In genomic region chr1:143904622-143904979, GRCh38 we compare ENCODE assay signal across 8 cellular contexts.
DNase-seq lines count a peak whose midpoint lies in the region; ATAC-seq and TF ChIP-seq lines count a peak whose summit lies in the region.
"Not testable (repeated sequence)": the region's sequence is repeated elsewhere in the genome, so short reads cannot be mapped to it uniquely, and the experiment has no call there.

No MANE protein-coding gene starts in this region.

- TF ChIP-seq POLR2A in body of pancreas (IDR thresholded peaks at IDR 0.05), result peak in 1 of 3 donors; percentile 1
- not testable (repeated sequence) for TF ChIP-seq POLR2A in esophagus muscularis mucosa (IDR thresholded peaks at IDR 0.05; ENCODE audit: low read depth)

- peak; percentile 53 for ATAC-seq in HG02678 (IDR thresholded peaks at IDR 0.05; ENCODE audit: unreplicated experiment)
- peak; percentile 98 for ATAC-seq in body of pancreas
- ATAC-seq in omental fat pad (ENCODE audit: low FRiP score), result peak; percentile 93

- H3K36me3 ChIP-seq in BE2C; body of pancreas (replicated peaks in 1 of 2; ENCODE audit: insufficient read depth in 1 of 2, low read depth in 2 of 2); esophagus muscularis mucosa; iPS-18a (ENCODE audit: control insufficient read depth, low read depth, low read length); subcutaneous abdominal adipose tissue (ENCODE audit: control insufficient read depth in 5 of 5, insufficient read depth in 5 of 5, low read length in 5 of 5): not testable (repeated sequence)

- H3K9ac ChIP-seq in iPS-18a (ENCODE audit: low read length); subcutaneous abdominal adipose tissue (ENCODE audit: low read length in 5 of 5): not testable (repeated sequence)

- intact Hi-C loops in body of pancreas (cut with DNase I); esophagus muscularis mucosa (cut with DNase I): not testable (repeated sequence)

- H3K4me1 ChIP-seq in BE2C; body of pancreas; esophagus muscularis mucosa; iPS-18a (ENCODE audit: control insufficient read depth, low read depth, low read length); subcutaneous abdominal adipose tissue (ENCODE audit: control insufficient read depth in 5 of 5, insufficient read depth in 5 of 5, low read length in 5 of 5): not testable (repeated sequence)

- not testable (repeated sequence) for H3K27me3 ChIP-seq in BE2C; body of pancreas; esophagus muscularis mucosa; iPS-18a (ENCODE audit: control insufficient read depth, insufficient read depth, low read length); subcutaneous abdominal adipose tissue (ENCODE audit: control insufficient read depth in 5 of 5, insufficient read depth in 4 of 5, low read length in 5 of 5)

- TF ChIP-seq EP300 in esophagus muscularis mucosa (IDR thresholded peaks at IDR 0.05), result not testable (repeated sequence)

- peak overlapping the region; percentile 59 for H3K4me3 ChIP-seq in BE2C (ENCODE audit: low read depth, low read length)
- peak overlapping the region; percentile 44 for H3K4me3 ChIP-seq in WI38 (ENCODE audit: low read depth, low read length)
- H3K4me3 ChIP-seq in body of pancreas, result not testable (repeated sequence)
- H3K4me3 ChIP-seq in esophagus muscularis mucosa, result peak overlapping the region; percentile 43 to 68 (median 58)
- H3K4me3 ChIP-seq in iPS-18a (ENCODE audit: low read length), result peak overlapping the region; percentile 55
- H3K4me3 ChIP-seq in subcutaneous abdominal adipose tissue (ENCODE audit: low read depth in 1 of 5, low read length in 5 of 5), result peak overlapping the region; percentile 47 to 74 (median 59)

- TF ChIP-seq CTCF in BE2C (IDR thresholded peaks at IDR 0.05; ENCODE audit: low read depth, low read length); WI38 (IDR thresholded peaks at IDR 0.05; ENCODE audit: low read depth, low read length); body of pancreas (IDR thresholded peaks at IDR 0.05); esophagus muscularis mucosa (IDR thresholded peaks at IDR 0.05); omental fat pad (IDR thresholded peaks at IDR 0.05): not testable (repeated sequence)

- not testable (repeated sequence) for H3K9me3 ChIP-seq in BE2C; body of pancreas; esophagus muscularis mucosa; iPS-18a (ENCODE audit: control insufficient read depth, low read depth, low read length); subcutaneous abdominal adipose tissue (ENCODE audit: control insufficient read depth in 5 of 5, low read length in 5 of 5)

- not testable (repeated sequence) for DNase-seq in BE2C; body of pancreas; esophagus muscularis mucosa (ENCODE audit: extremely low spot score); omental fat pad (ENCODE audit: low spot score)

- 0 to 2% methylated on average over 7 to 11 of the region's 12 CpGs for WGBS in body of pancreas, 2 donors
- WGBS in esophagus muscularis mucosa, result 3% methylated on average over 9 of the region's 12 CpGs

- H3K27ac ChIP-seq in body of pancreas (peak overlapping the region in 2 of 4 donors; percentile 56 to 76), esophagus muscularis mucosa (replicated peaks in 1 of 4) (peak overlapping the region; percentile 64 to 83 (median 73))
- not testable (repeated sequence) for H3K27ac ChIP-seq in iPS-18a (ENCODE audit: low read length); subcutaneous abdominal adipose tissue (ENCODE audit: low read depth, low read length)
